In the genomic region with DNA sequence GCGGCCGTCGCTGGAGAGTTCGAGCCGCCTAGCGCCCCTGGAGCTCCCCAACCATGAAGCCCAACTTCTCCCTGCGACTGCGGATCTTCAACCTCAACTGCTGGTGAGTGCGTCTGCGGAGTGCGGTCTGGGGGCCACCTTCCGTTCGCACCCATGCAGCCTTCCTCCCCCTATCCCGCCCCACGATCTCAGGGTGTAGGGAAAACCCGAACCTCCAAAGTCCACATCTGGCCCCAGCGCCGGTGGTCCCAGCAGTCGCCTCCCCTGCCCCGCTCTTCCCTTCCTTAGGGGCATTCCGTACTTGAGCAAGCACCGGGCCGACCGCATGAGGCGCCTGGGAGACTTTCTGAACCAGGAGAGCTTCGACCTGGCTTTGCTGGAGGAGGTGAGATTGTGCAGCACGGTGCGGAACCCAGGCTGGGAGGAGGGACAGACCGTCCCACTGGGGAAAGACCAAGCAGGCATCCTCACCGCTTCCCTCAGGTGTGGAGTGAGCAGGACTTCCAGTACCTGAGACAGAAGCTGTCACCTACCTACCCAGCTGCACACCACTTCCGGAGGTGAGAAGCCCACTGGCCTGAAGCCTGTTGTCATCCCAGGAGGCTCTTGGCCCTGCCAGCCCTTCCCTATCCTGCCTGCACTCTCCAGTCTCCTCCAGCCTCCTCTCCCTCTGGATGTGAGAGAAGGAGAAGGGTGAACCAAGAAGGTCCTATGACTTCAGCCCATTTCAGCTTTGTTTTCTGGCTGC, we compare ENCODE assay signal across 1 cellular context.
TF ChIP-seq lines count a peak whose summit lies in the region.

No MANE protein-coding gene starts in this region.

TF ChIP-seq in HepG2, 621 proteins besides CTCF, POLR2A, EP300 and RAD21 (continued from another document and continues in another):
- TF ChIP-seq, protein P1, sequence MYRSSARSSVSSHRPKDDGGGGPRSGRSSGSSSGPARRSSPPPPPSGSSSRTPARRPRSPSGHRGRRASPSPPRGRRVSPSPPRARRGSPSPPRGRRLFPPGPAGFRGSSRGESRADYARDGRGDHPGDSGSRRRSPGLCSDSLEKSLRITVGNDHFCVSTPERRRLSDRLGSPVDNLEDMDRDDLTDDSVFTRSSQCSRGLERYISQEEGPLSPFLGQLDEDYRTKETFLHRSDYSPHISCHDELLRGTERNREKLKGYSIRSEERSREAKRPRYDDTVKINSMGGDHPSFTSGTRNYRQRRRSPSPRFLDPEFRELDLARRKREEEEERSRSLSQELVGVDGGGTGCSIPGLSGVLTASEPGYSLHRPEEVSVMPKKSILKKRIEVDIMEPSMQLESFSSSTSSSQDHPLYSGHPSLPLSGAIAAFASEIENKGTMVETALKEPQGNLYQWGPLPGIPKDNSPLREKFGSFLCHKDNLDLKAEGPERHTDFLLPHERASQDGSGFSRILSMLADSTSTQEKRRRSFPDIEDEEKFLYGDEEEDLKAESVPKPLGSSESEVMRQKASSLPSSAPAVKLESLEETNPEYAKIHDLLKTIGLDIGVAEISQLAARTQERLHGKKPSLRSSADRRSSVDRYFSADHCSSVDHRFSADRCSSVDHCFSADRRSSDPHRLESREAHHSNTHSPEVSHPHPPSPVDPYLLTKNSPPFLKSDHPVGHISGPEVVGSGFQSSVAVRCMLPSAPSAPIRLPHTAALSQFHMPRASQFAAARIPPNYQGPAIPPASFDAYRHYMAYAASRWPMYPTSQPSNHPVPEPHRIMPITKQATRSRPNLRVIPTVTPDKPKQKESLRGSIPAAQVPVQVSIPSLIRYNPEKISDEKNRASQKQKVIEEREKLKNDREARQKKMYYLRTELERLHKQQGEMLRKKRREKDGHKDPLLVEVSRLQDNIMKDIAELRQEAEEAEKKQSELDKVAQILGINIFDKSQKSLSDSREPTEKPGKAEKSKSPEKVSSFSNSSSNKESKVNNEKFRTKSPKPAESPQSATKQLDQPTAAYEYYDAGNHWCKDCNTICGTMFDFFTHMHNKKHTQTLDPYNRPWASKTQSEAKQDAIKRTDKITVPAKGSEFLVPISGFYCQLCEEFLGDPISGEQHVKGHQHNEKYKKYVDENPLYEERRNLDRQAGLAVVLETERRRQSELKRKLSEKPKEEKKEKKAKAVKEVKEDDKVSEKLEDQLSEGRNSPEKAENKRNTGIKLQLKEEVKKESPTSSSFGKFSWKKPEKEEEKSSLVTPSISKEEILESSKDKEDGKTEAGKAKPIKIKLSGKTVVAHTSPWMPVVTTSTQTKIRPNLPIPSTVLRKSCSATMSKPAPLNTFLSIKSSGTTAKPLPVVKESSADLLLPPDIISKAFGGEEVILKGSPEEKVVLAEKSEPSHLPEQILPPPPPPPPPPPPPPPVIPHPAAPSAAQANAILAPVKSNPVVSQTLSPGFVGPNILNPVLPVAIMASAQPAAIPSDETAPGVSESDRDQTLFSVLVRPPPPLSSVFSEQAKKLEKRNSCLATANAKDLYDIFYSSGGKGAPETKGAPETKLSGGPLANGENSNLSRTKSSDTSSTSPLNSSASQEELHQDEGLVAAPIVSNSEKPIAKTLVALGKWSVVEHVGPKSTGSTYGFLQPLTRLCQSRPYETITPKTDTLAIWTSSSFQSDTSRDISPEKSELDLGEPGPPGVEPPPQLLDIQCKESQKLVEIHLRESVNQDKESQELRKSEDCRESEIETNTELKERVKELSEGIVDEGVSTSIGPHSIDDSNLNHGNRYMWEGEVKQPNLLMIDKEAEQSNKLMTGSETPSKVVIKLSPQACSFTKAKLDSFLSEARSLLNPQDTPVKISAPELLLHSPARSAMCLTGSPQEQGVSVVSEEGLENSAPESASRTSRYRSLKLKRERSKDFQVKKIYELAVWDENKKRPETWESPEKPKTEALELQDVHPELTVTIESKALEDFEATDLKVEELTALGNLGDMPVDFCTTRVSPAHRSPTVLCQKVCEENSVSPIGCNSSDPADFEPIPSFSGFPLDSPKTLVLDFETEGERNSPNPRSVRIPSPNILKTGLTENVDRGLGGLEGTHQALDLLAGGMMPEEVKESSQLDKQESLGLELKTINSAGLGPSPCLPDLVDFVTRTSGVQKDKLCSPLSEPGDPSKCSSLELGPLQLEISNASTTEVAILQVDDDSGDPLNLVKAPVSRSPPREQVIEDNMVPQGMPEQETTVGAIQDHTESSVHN (CRISPR knock-in tag; IDR thresholded peaks at IDR 0.05) = 0 out of 2 replicates have a peak, but pooled peaks have one; percentile 36
- no peak for TF ChIP-seq NCOR1 (IDR thresholded peaks at IDR 0.05; ENCODE audit: borderline replicate concordance, low read length)
- TF ChIP-seq MYC (CRISPR knock-in tag; IDR thresholded peaks at IDR 0.05; ENCODE audit: borderline replicate concordance) = peak; percentile 34; the same call in 1 of the 2 replicates
- TF ChIP-seq, protein P2, sequence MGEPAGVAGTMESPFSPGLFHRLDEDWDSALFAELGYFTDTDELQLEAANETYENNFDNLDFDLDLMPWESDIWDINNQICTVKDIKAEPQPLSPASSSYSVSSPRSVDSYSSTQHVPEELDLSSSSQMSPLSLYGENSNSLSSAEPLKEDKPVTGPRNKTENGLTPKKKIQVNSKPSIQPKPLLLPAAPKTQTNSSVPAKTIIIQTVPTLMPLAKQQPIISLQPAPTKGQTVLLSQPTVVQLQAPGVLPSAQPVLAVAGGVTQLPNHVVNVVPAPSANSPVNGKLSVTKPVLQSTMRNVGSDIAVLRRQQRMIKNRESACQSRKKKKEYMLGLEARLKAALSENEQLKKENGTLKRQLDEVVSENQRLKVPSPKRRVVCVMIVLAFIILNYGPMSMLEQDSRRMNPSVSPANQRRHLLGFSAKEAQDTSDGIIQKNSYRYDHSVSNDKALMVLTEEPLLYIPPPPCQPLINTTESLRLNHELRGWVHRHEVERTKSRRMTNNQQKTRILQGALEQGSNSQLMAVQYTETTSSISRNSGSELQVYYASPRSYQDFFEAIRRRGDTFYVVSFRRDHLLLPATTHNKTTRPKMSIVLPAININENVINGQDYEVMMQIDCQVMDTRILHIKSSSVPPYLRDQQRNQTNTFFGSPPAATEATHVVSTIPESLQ (CRISPR knock-in tag; conservative IDR thresholded peaks at IDR 0.05) = no peak
- TF ChIP-seq NR1H2 (CRISPR knock-in tag; IDR thresholded peaks at IDR 0.05; ENCODE audit: borderline replicate concordance, low read depth) = no peak
- no peak; the same call in 1 of the 2 replicates for TF ChIP-seq ZIK1 (CRISPR knock-in tag; IDR thresholded peaks at IDR 0.05; ENCODE audit: borderline replicate concordance, low read depth)
- no peak for TF ChIP-seq NR2F6 (IDR thresholded peaks at IDR 0.05)
- TF ChIP-seq NR2F6 (CRISPR knock-in tag; IDR thresholded peaks at IDR 0.05) = no peak
- no peak for TF ChIP-seq ZNF569 (CRISPR knock-in tag; IDR thresholded peaks at IDR 0.05; ENCODE audit: borderline replicate concordance)
- TF ChIP-seq JUND (CRISPR knock-in tag; IDR thresholded peaks at IDR 0.05) = no peak
- TF ChIP-seq, protein P3, sequence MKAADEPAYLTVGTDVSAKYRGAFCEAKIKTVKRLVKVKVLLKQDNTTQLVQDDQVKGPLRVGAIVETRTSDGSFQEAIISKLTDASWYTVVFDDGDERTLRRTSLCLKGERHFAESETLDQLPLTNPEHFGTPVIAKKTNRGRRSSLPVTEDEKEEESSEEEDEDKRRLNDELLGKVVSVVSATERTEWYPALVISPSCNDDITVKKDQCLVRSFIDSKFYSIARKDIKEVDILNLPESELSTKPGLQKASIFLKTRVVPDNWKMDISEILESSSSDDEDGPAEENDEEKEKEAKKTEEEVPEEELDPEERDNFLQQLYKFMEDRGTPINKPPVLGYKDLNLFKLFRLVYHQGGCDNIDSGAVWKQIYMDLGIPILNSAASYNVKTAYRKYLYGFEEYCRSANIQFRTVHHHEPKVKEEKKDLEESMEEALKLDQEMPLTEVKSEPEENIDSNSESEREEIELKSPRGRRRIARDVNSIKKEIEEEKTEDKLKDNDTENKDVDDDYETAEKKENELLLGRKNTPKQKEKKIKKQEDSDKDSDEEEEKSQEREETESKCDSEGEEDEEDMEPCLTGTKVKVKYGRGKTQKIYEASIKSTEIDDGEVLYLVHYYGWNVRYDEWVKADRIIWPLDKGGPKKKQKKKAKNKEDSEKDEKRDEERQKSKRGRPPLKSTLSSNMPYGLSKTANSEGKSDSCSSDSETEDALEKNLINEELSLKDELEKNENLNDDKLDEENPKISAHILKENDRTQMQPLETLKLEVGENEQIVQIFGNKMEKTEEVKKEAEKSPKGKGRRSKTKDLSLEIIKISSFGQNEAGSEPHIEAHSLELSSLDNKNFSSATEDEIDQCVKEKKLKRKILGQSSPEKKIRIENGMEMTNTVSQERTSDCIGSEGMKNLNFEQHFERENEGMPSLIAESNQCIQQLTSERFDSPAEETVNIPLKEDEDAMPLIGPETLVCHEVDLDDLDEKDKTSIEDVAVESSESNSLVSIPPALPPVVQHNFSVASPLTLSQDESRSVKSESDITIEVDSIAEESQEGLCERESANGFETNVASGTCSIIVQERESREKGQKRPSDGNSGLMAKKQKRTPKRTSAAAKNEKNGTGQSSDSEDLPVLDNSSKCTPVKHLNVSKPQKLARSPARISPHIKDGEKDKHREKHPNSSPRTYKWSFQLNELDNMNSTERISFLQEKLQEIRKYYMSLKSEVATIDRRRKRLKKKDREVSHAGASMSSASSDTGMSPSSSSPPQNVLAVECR (CRISPR knock-in tag; IDR thresholded peaks at IDR 0.05; ENCODE audit: borderline replicate concordance) = no peak; the same call in 1 of the 2 replicates
- no peak; the same call in 1 of the 2 replicates for TF ChIP-seq PAX8 (CRISPR knock-in tag; IDR thresholded peaks at IDR 0.05; ENCODE audit: borderline replicate concordance)
- TF ChIP-seq HNRNPH1 (optimal IDR thresholded peaks at IDR 0.05; ENCODE audit: low read depth, low read length) = no peak
- TF ChIP-seq, protein P4, sequence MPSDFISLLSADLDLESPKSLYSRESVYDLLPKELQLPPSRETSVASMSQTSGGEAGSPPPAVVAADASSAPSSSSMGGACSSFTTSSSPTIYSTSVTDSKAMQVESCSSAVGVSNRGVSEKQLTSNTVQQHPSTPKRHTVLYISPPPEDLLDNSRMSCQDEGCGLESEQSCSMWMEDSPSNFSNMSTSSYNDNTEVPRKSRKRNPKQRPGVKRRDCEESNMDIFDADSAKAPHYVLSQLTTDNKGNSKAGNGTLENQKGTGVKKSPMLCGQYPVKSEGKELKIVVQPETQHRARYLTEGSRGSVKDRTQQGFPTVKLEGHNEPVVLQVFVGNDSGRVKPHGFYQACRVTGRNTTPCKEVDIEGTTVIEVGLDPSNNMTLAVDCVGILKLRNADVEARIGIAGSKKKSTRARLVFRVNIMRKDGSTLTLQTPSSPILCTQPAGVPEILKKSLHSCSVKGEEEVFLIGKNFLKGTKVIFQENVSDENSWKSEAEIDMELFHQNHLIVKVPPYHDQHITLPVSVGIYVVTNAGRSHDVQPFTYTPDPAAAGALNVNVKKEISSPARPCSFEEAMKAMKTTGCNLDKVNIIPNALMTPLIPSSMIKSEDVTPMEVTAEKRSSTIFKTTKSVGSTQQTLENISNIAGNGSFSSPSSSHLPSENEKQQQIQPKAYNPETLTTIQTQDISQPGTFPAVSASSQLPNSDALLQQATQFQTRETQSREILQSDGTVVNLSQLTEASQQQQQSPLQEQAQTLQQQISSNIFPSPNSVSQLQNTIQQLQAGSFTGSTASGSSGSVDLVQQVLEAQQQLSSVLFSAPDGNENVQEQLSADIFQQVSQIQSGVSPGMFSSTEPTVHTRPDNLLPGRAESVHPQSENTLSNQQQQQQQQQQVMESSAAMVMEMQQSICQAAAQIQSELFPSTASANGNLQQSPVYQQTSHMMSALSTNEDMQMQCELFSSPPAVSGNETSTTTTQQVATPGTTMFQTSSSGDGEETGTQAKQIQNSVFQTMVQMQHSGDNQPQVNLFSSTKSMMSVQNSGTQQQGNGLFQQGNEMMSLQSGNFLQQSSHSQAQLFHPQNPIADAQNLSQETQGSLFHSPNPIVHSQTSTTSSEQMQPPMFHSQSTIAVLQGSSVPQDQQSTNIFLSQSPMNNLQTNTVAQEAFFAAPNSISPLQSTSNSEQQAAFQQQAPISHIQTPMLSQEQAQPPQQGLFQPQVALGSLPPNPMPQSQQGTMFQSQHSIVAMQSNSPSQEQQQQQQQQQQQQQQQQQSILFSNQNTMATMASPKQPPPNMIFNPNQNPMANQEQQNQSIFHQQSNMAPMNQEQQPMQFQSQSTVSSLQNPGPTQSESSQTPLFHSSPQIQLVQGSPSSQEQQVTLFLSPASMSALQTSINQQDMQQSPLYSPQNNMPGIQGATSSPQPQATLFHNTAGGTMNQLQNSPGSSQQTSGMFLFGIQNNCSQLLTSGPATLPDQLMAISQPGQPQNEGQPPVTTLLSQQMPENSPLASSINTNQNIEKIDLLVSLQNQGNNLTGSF (CRISPR knock-in tag; IDR thresholded peaks at IDR 0.05) = no peak
- no peak for TF ChIP-seq ATAD3A (CRISPR knock-in tag; IDR thresholded peaks at IDR 0.05)
- no peak for TF ChIP-seq SNAPC2 (CRISPR knock-in tag; IDR thresholded peaks at IDR 0.05)
- no peak for TF ChIP-seq GTF2F1 (IDR thresholded peaks at IDR 0.05; ENCODE audit: low read length)
- TF ChIP-seq ZNF547 (CRISPR knock-in tag; IDR thresholded peaks at IDR 0.05) = peak; percentile 56; the same call in 1 of the 2 replicates
- no peak for TF ChIP-seq HES4 (CRISPR knock-in tag; IDR thresholded peaks at IDR 0.05; ENCODE audit: borderline replicate concordance)
- no peak for TF ChIP-seq THYN1 (CRISPR knock-in tag; IDR thresholded peaks at IDR 0.05; ENCODE audit: borderline replicate concordance, low read depth)
- no peak for TF ChIP-seq ATF7 (IDR thresholded peaks at IDR 0.05)
- TF ChIP-seq ATF7 (CRISPR knock-in tag; IDR thresholded peaks at IDR 0.05) = no peak
- TF ChIP-seq, protein P5, sequence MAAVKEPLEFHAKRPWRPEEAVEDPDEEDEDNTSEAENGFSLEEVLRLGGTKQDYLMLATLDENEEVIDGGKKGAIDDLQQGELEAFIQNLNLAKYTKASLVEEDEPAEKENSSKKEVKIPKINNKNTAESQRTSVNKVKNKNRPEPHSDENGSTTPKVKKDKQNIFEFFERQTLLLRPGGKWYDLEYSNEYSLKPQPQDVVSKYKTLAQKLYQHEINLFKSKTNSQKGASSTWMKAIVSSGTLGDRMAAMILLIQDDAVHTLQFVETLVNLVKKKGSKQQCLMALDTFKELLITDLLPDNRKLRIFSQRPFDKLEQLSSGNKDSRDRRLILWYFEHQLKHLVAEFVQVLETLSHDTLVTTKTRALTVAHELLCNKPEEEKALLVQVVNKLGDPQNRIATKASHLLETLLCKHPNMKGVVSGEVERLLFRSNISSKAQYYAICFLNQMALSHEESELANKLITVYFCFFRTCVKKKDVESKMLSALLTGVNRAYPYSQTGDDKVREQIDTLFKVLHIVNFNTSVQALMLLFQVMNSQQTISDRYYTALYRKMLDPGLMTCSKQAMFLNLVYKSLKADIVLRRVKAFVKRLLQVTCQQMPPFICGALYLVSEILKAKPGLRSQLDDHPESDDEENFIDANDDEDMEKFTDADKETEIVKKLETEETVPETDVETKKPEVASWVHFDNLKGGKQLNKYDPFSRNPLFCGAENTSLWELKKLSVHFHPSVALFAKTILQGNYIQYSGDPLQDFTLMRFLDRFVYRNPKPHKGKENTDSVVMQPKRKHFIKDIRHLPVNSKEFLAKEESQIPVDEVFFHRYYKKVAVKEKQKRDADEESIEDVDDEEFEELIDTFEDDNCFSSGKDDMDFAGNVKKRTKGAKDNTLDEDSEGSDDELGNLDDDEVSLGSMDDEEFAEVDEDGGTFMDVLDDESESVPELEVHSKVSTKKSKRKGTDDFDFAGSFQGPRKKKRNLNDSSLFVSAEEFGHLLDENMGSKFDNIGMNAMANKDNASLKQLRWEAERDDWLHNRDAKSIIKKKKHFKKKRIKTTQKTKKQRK (IDR thresholded peaks at IDR 0.05; ENCODE audit: low read length) = no peak
- no peak for TF ChIP-seq NFE2L2 (IDR thresholded peaks at IDR 0.05; ENCODE audit: low read length)
- TF ChIP-seq, protein P6, sequence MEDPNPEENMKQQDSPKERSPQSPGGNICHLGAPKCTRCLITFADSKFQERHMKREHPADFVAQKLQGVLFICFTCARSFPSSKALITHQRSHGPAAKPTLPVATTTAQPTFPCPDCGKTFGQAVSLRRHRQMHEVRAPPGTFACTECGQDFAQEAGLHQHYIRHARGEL (CRISPR knock-in tag; IDR thresholded peaks at IDR 0.05) = no peak
- TF ChIP-seq, protein P7, sequence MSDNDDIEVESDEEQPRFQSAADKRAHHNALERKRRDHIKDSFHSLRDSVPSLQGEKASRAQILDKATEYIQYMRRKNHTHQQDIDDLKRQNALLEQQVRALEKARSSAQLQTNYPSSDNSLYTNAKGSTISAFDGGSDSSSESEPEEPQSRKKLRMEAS (IDR thresholded peaks at IDR 0.05) = peak; percentile 42
- TF ChIP-seq HIVEP1 (CRISPR knock-in tag; IDR thresholded peaks at IDR 0.05) = no peak; the same call in 1 of the 2 replicates
